In genomic region chr2:238220892-238221521, GRCh38 we compare ENCODE assay signal across 1 cellular context.
TF ChIP-seq lines count a peak whose summit lies in the region.

No MANE protein-coding gene starts in this region.

TF ChIP-seq in HepG2, 621 proteins besides CTCF, POLR2A, EP300 and RAD21 (continues in another document):
- no peak for TF ChIP-seq ZBTB46 (CRISPR knock-in tag; IDR thresholded peaks at IDR 0.05; ENCODE audit: borderline replicate concordance)
- peak; percentile 35; the same call in 1 of the 2 replicates for TF ChIP-seq NFKB2 (CRISPR knock-in tag; IDR thresholded peaks at IDR 0.05; ENCODE audit: borderline replicate concordance)
- 0 out of 2 replicates have a peak, but pooled peaks have one; percentile 34 for TF ChIP-seq ZNF800 (CRISPR knock-in tag; IDR thresholded peaks at IDR 0.05)
- TF ChIP-seq RBM39 (IDR thresholded peaks at IDR 0.05; ENCODE audit: low read depth, low read length, poor library complexity, severe bottlenecking), result no peak
- TF ChIP-seq RFX5 (IDR thresholded peaks at IDR 0.05; ENCODE audit: low read depth, low read length), result no peak
- TF ChIP-seq RARG (CRISPR knock-in tag; IDR thresholded peaks at IDR 0.05; ENCODE audit: low read depth), result no peak
- no peak for TF ChIP-seq PREB (CRISPR knock-in tag; IDR thresholded peaks at IDR 0.05)
- TF ChIP-seq MXD3 (CRISPR knock-in tag; IDR thresholded peaks at IDR 0.05), result no peak
- no peak for TF ChIP-seq HBP1 (CRISPR knock-in tag; IDR thresholded peaks at IDR 0.05; ENCODE audit: low read depth)
- TF ChIP-seq ZNF678 (CRISPR knock-in tag; IDR thresholded peaks at IDR 0.05), result no peak
- no peak for TF ChIP-seq CREB3 (CRISPR knock-in tag; IDR thresholded peaks at IDR 0.05)
- no peak for TF ChIP-seq STAT6 (CRISPR knock-in tag; IDR thresholded peaks at IDR 0.05; ENCODE audit: borderline replicate concordance)
- 0 out of 2 replicates have a peak, but pooled peaks have one; percentile 69 for TF ChIP-seq ZNF580 (CRISPR knock-in tag; IDR thresholded peaks at IDR 0.05; ENCODE audit: borderline replicate concordance, low read depth)
- no peak for TF ChIP-seq ZSCAN22 (CRISPR knock-in tag; IDR thresholded peaks at IDR 0.05)
- TF ChIP-seq ARID5B (CRISPR knock-in tag; IDR thresholded peaks at IDR 0.05), result no peak
- peak; percentile 57; the same call in 1 of the 2 replicates for TF ChIP-seq KAT8 (CRISPR knock-in tag; IDR thresholded peaks at IDR 0.05)
- TF ChIP-seq ZNF326 (CRISPR knock-in tag; IDR thresholded peaks at IDR 0.05; ENCODE audit: borderline replicate concordance), result no peak
- TF ChIP-seq PHF8 (CRISPR knock-in tag; IDR thresholded peaks at IDR 0.05), result peak; percentile 80
- TF ChIP-seq ZNF124 (CRISPR knock-in tag; IDR thresholded peaks at IDR 0.05), result 0 out of 2 replicates have a peak, but pooled peaks have one; percentile 8
- no peak for TF ChIP-seq POLR2AphosphoS2 (IDR thresholded peaks at IDR 0.05; ENCODE audit: low read depth, low read length)
- TF ChIP-seq FOXJ3 (CRISPR knock-in tag; IDR thresholded peaks at IDR 0.05; ENCODE audit: borderline replicate concordance), result no peak
- TF ChIP-seq NFYC (CRISPR knock-in tag; IDR thresholded peaks at IDR 0.05), result peak; percentile 72
- no peak for TF ChIP-seq KLF11 (CRISPR knock-in tag; IDR thresholded peaks at IDR 0.05)
- TF ChIP-seq ZNF280B (CRISPR knock-in tag; IDR thresholded peaks at IDR 0.05; ENCODE audit: borderline replicate concordance), result no peak
- TF ChIP-seq ZNF33B (CRISPR knock-in tag; IDR thresholded peaks at IDR 0.05), result no peak
- no peak for TF ChIP-seq CAMTA2 (CRISPR knock-in tag; IDR thresholded peaks at IDR 0.05; ENCODE audit: borderline replicate concordance)
- no peak for TF ChIP-seq NKX3-1 (CRISPR knock-in tag; IDR thresholded peaks at IDR 0.05)
- TF ChIP-seq THAP11 (CRISPR knock-in tag; IDR thresholded peaks at IDR 0.05), result peak; percentile 65; the same call in 1 of the 2 replicates
- no peak for TF ChIP-seq ZSCAN21 (CRISPR knock-in tag; IDR thresholded peaks at IDR 0.05; ENCODE audit: borderline replicate concordance)
- TF ChIP-seq SIN3A (IDR thresholded peaks at IDR 0.05; ENCODE audit: borderline replicate concordance, low read depth, low read length), result 0 out of 2 replicates have a peak, but pooled peaks have one; percentile 28
- TF ChIP-seq POLR2G (IDR thresholded peaks at IDR 0.05; ENCODE audit: low read depth, low read length), result peak; percentile 62
- no peak for TF ChIP-seq CERS6 (CRISPR knock-in tag; IDR thresholded peaks at IDR 0.05)
- no peak for TF ChIP-seq TFE3 (CRISPR knock-in tag; IDR thresholded peaks at IDR 0.05)
- no peak for TF ChIP-seq DMAP1 (CRISPR knock-in tag; IDR thresholded peaks at IDR 0.05)
- TF ChIP-seq ZFY (CRISPR knock-in tag; IDR thresholded peaks at IDR 0.05), result peak; percentile 83
- no peak for TF ChIP-seq ZNF225 (CRISPR knock-in tag; IDR thresholded peaks at IDR 0.05)
- TF ChIP-seq ELF1 (CRISPR knock-in tag; IDR thresholded peaks at IDR 0.05), result peak; percentile 26
- TF ChIP-seq ZNF547 (CRISPR knock-in tag; IDR thresholded peaks at IDR 0.05), result 0 out of 2 replicates have a peak, but pooled peaks have one; percentile 23
- TF ChIP-seq ATF3 (CRISPR knock-in tag; IDR thresholded peaks at IDR 0.05), result no peak
